ENCODE assay signal across 8 cellular contexts in the genomic region with DNA sequence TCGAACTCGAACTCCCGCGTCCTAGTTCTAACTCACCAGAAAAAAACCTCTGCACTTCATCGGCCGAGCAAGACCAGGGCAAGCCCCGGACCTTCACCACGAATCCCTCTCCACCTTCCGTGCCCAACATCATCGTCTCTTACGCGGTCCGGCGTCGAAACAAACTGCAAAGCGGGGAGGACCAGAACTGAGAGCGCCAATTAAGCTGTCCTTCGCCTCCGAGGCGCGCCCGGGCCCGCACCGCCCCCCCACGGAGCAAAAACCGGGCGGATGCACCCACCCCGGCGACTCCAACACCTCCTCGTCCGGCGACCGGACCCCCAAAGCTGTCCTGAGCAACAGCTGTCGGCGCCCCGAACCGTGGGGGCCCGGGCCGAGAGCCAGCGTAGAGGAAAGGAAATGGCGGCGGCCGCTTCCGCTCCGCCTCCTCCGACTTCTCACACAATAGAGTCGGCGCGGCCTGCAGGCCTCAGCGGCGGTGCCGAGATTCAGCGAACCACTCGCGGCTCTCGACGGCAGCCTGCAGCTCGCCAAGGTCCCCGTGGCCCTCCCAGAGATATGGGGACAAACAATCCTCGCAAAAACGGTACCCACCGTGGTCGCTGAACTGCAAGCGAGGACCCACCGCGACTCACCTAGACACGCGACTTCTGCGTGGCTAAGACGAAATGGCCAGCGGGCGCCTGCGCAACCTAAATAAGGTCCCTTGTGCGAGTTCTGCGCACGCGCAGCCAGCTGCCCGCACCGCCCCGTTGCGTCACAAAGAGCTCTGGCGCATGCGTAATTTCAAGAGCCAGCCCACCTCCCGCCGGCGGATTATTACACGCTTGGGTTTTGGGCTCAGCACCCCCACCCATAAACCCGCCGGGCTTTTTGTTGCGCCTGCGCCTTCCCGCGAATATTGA. TPM values are rescaled to one million over a fixed set of nuclear protein-coding genes. Genes with fewer than 3 reads are reported as not detected.
DNase-seq lines count a peak whose midpoint lies in the region; ATAC-seq and TF ChIP-seq lines count a peak whose summit lies in the region.

A gene with protein sequence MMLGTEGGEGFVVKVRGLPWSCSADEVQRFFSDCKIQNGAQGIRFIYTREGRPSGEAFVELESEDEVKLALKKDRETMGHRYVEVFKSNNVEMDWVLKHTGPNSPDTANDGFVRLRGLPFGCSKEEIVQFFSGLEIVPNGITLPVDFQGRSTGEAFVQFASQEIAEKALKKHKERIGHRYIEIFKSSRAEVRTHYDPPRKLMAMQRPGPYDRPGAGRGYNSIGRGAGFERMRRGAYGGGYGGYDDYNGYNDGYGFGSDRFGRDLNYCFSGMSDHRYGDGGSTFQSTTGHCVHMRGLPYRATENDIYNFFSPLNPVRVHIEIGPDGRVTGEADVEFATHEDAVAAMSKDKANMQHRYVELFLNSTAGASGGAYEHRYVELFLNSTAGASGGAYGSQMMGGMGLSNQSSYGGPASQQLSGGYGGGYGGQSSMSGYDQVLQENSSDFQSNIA (minus strand): TSS at position 671 of the 905 bp plus-strand sequence. CDS start 538 bp downstream, at position 133.

- peak within 1 kb of the TSS; percentile 99 for H3K4me3 Mint-ChIP-seq in activated CD4-positive, alpha-beta T cell treated with anti-CD3 and anti-CD28 coated beads, Interleukin-2, amount 10 ng/mL, durations not matched to agents 24 days and 14 days

- TF ChIP-seq CTCF in BJ (IDR thresholded peaks at IDR 0.05; ENCODE audit: insufficient read depth, low read depth, low read length): no peak
- no peak for TF ChIP-seq CTCF in coronary artery (IDR thresholded peaks at IDR 0.05)

- peak within 1 kb of the TSS; percentile 94 for H3K4me3 ChIP-seq in BJ (ENCODE audit: low read depth, low read length)
- H3K4me3 ChIP-seq in coronary artery: peak within 1 kb of the TSS; percentile 96

- H3K36me3 Mint-ChIP-seq in activated CD4-positive, alpha-beta T cell treated with anti-CD3 and anti-CD28 coated beads, Interleukin-2, amount 10 ng/mL, durations not matched to agents 24 days and 14 days (ENCODE audit: low read depth): peaks cover 46% of the 10 kb centered on the region

- DNase-seq in BJ (ENCODE audit: low read depth): peak; percentile 96
- DNase-seq in NCI-H526 treated with DMSO at 0.1 percent for 48 hours (lab: John Stamatoyannopoulos, UW): peak; percentile 93
- DNase-seq in activated CD4-positive, alpha-beta T cell treated with anti-CD3 and anti-CD28 coated beads, Interleukin-2, amount 10 ng/mL, durations not matched to agents 24 days and 14 days: peak; percentile 99
- peak; percentile 99 for DNase-seq in coronary artery (ENCODE audit: low spot score)
- DNase-seq in left kidney (ENCODE audit: low read depth, low spot score): peak; percentile 100
- DNase-seq in stimulated activated CD4-positive, alpha-beta T cell treated with anti-CD3 and anti-CD28 coated beads, Interleukin-2, amount 100 ng/mL, for 24 hours: peak; percentile 97

- H3K27me3 ChIP-seq in BJ (ENCODE audit: control insufficient read depth, insufficient read depth, low read length): no peaks in the 10 kb centered on the region

- no peaks in the 10 kb centered on the region for H3K9me3 Mint-ChIP-seq in activated CD4-positive, alpha-beta T cell treated with anti-CD3 and anti-CD28 coated beads, Interleukin-2, amount 10 ng/mL, durations not matched to agents 24 days and 14 days

- peaks cover 39% of the 10 kb centered on the region for H3K4me1 Mint-ChIP-seq in activated CD4-positive, alpha-beta T cell treated with anti-CD3 and anti-CD28 coated beads, Interleukin-2, amount 10 ng/mL, durations not matched to agents 24 days and 14 days

- H3K27ac Mint-ChIP-seq in activated CD4-positive, alpha-beta T cell treated with anti-CD3 and anti-CD28 coated beads, Interleukin-2, amount 10 ng/mL, durations not matched to agents 24 days and 14 days: peak within 1 kb of the TSS; percentile 99

- ATAC-seq in GM19324 (IDR thresholded peaks at IDR 0.05; ENCODE audit: low FRiP score, unreplicated experiment) (peak; percentile 88), HG03469 (IDR thresholded peaks at IDR 0.05; ENCODE audit: unreplicated experiment) (peak; percentile 56)

- H3K27ac ChIP-seq in coronary artery: peak within 1 kb of the TSS; percentile 100

- H3K36me3 ChIP-seq in BJ (ENCODE audit: control insufficient read depth, insufficient read depth, low read length): peaks cover 9% of the 10 kb centered on the region

- intact Hi-C loops in activated CD4-positive, alpha-beta T cell treated with anti-CD3 and anti-CD28 coated beads, Interleukin-2, amount 10 ng/mL, durations not matched to agents 24 days and 14 days (cut with micrococcal nuclease): loop anchor here (1.0 to 10.0 kb wide), 12 partner anchors 55 to 1619 kb away; partner anchors contain the start of genes CANX, MAML1, MAPK9 and MGAT1

- peaks cover 5% of the 10 kb centered on the region for H3K27me3 Mint-ChIP-seq in activated CD4-positive, alpha-beta T cell treated with anti-CD3 and anti-CD28 coated beads, Interleukin-2, amount 10 ng/mL, durations not matched to agents 24 days and 14 days

- CTCF ChIA-PET in BJ (lab: Yijun Ruan, JAX): interaction anchor here (0.8 to 1.8 kb wide), 8 partner anchors 10 to 79 kb away, joined by 3 to 8 read pairs (median 4); no protein-coding TSS in a partner anchor

- POLR2A ChIA-PET in BJ (lab: Charles Lee): interaction anchor here (0.6 to 1.2 kb wide), 9 partner anchors 8 to 197 kb away, joined by 3 to 7 read pairs (median 3); partner anchors contain the start of gene SQSTM1

RNA-seq across cellular contexts. Expression of the gene that starts here (rescaled TPM):
- polyA plus RNA-seq in BJ (2011; rRNA removed): 142 and 247 TPM in 2 replicates
- 293 and 335 TPM in 2 replicates for polyA minus RNA-seq in BJ (2011; rRNA and poly(A)+ RNA removed)
- total RNA-seq in activated CD4-positive, alpha-beta T cell treated with anti-CD3 and anti-CD28 coated beads, Interleukin-2, amount 10 ng/mL, durations not matched to agents 24 days and 14 days: 952 and 964 TPM in 2 replicates

Comparison
In these comparisons a context has a peak if more than half of its experiments do, and no peak if none do; other contexts are left out.
1. Peak in every context shown above with its lines: DNase-seq, ATAC-seq, H3K4me3 ChIP-seq and H3K27ac ChIP-seq.